In the genomic region with DNA sequence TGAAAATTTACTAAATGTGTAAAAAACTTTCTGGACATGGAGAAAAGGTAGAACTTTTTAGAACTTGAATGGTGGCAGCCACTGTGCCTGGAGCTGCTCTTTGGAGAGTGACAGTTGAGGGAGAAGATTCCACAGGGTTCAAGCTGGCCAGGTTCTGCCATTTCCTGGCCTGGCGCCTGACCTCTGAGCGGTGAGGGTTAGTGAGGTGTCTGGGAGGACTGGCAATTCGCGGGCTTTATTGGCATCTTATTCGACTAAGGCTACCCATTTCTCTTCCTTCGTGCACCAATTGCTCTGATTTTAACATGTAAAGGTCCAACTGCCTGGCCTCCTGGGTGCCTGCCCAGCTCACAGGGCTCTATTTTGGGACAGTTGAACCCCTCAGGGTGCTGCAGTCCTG, we compare ENCODE assay signal across 12 cellular contexts. TPM values are rescaled to one million over a fixed set of nuclear protein-coding genes. Genes with fewer than 3 reads are reported as not detected.
DNase-seq lines count a peak whose midpoint lies in the region; ATAC-seq, FAIRE-seq and TF ChIP-seq lines count a peak whose summit lies in the region.
"Had no signal": no experiment of that assay in that cellular context is flagged by ENCODE, and none has a peak within 500 bp of the region (broad histone marks: within the 10 kb centered on the region; RNA-seq: fewer than 3 reads in every experiment).

No MANE protein-coding gene starts in this region.

- peaks cover 9% of the 10 kb centered on the region for H3K79me2 ChIP-seq in GM23338 (replicated peaks; ENCODE audit: insufficient read depth)

- peaks cover 71% of the 10 kb centered on the region for H3K4me1 ChIP-seq in GM23338 (ENCODE audit: insufficient read depth)
- peaks cover 23 to 47% of the 10 kb centered on the region in 2 donors for H3K4me1 ChIP-seq in ascending aorta
- peaks cover 0 to 7% of the 10 kb centered on the region in 2 donors for H3K4me1 ChIP-seq in kidney (ENCODE audit: control insufficient read depth in 1 of 2, insufficient read depth in 1 of 2, low read depth in 1 of 2, low read length in 2 of 2)
- H3K4me1 ChIP-seq in stomach: peaks cover 44 to 83% (median 61%) of the 10 kb centered on the region in 4 donors

- no peak for TF ChIP-seq POLR2A in stomach (IDR thresholded peaks at IDR 0.05)

- no peak overlapping the region for H2AFZ ChIP-seq in GM23338

- peaks cover 7% of the 10 kb centered on the region; the same call in 1 of the 2 replicates for H4K20me1 ChIP-seq in GM23338 (replicated peaks; ENCODE audit: insufficient read depth)

- H3K27me3 ChIP-seq in GM23338 (ENCODE audit: insufficient read depth): peaks cover 34% of the 10 kb centered on the region
- no peaks in the 10 kb centered on the region for H3K27me3 ChIP-seq in ascending aorta
- H3K27me3 ChIP-seq in stomach: peaks cover 0 to 12% (median 0%) of the 10 kb centered on the region in 3 donors

- H3K4me2 ChIP-seq in GM23338: peak overlapping the region; percentile 99

- H3K9me2 ChIP-seq in GM23338 (ENCODE audit: insufficient read depth): no peaks in the 10 kb centered on the region

- H3K9ac ChIP-seq in kidney (ENCODE audit: low read length in 2 of 2): peak overlapping the region in 1 of 2 donors; percentile 43

- DNase-seq in GM23338 (ENCODE audit: low spot score): no peak
- no peak for DNase-seq in ascending aorta (ENCODE audit: low spot score in 2 of 2)
- peak; percentile 18 for DNase-seq in kidney
- DNase-seq in stomach: no peak
- no peak for DNase-seq in AG20443 (ENCODE audit: low spot score)
- no peak for DNase-seq in activated T-helper 1 cell treated with anti-CD3 and anti-CD28 coated beads, Interleukin-12 subunit alpha, Interleukin-12 subunit beta, Interleukin-2, Interleukin-4 antibody, amounts not matched to agents 30 ng/mL and 10 ng/mL and 1 ng/mL, durations not matched to agents 14 hours and 24 hours and 36 hours (ENCODE audit: low spot score)
- no peak for DNase-seq in AML-193 (lab: John Stamatoyannopoulos, UW)
- DNase-seq: activated CD4-positive, alpha-beta T cell treated with anti-CD3 and anti-CD28 coated beads, Interleukin-2, amount 10 ng/mL, durations not matched to agents 7 days and 5 days; activated effector memory CD4-positive, alpha-beta T cell treated with Interleukin-2 at 50 U/mL for 16 hours; cerebellar nuclear complex; NCI-H748 treated with DMSO at 0.1 percent for 48 hours had no signal

- H3K4me3 ChIP-seq in GM23338: peak overlapping the region; percentile 45
- H3K4me3 ChIP-seq in ascending aorta: peak overlapping the region; percentile 66 to 80
- peak overlapping the region; percentile 36 to 63 for H3K4me3 ChIP-seq in kidney (ENCODE audit: low read length in 2 of 2)
- peak overlapping the region; percentile 45 to 59 (median 50) for H3K4me3 ChIP-seq in stomach

- no peaks in the 10 kb centered on the region for H3K9me3 ChIP-seq in ascending aorta
- no peaks in the 10 kb centered on the region for H3K9me3 ChIP-seq in kidney (ENCODE audit: control insufficient read depth in 1 of 2, low read length in 2 of 2)
- no peaks in the 10 kb centered on the region for H3K9me3 ChIP-seq in stomach

- 0 out of 2 replicates have a peak, but pooled peaks cover 18% of the 10 kb centered on the region for H3F3A ChIP-seq in GM23338 (replicated peaks; ENCODE audit: low read depth)

- H3K36me3 ChIP-seq in GM23338 (ENCODE audit: insufficient read depth) (no peaks in the 10 kb centered on the region), ascending aorta (peaks cover 0 to 3% of the 10 kb centered on the region in 2 donors), kidney (ENCODE audit: control insufficient read depth in 1 of 2, insufficient read depth in 2 of 2, low read length in 2 of 2) (no peaks in the 10 kb centered on the region), stomach (peaks cover 0 to 9% (median 0%) of the 10 kb centered on the region in 4 donors)

- WGBS in stomach, 5 donors: 71 to 83% (median 80%) methylated on average over 6 of the region's 6 CpGs

- H3K27ac ChIP-seq in GM23338 (ENCODE audit: low read depth) (no peak overlapping the region), ascending aorta (peak overlapping the region in 1 of 2 donors; percentile 15), kidney (ENCODE audit: low read depth in 2 of 2, low read length in 2 of 2) (no peak overlapping the region), stomach (no peak overlapping the region)

- peaks cover 87% of the 10 kb centered on the region for H3K4me1 Mint-ChIP-seq in GM23338
- no peaks in the 10 kb centered on the region for H3K4me1 Mint-ChIP-seq in activated T-helper 17 cell treated with anti-CD3 and anti-CD28 coated beads, Interleukin-2, amount 50 U/mL, for 72 hours
- H3K4me1 Mint-ChIP-seq in activated T-helper 1 cell treated with anti-CD3 and anti-CD28 coated beads, Interleukin-12 subunit alpha, Interleukin-12 subunit beta, Interleukin-2, Interleukin-4 antibody, amounts not matched to agents 30 ng/mL and 10 ng/mL and 1 ng/mL, durations not matched to agents 14 hours and 24 hours and 36 hours (ENCODE audit: low read depth): peaks cover 4% of the 10 kb centered on the region

- H3K4me3 Mint-ChIP-seq in GM23338: peak overlapping the region; percentile 64
- no peak overlapping the region for H3K4me3 Mint-ChIP-seq in activated T-helper 17 cell treated with anti-CD3 and anti-CD28 coated beads, Interleukin-2, amount 50 U/mL, for 72 hours
- H3K4me3 Mint-ChIP-seq in activated T-helper 1 cell treated with anti-CD3 and anti-CD28 coated beads, Interleukin-12 subunit alpha, Interleukin-12 subunit beta, Interleukin-2, Interleukin-4 antibody, amounts not matched to agents 30 ng/mL and 10 ng/mL and 1 ng/mL, durations not matched to agents 14 hours and 24 hours and 36 hours: no peak overlapping the region
- H3K4me3 Mint-ChIP-seq: activated CD4-positive, alpha-beta T cell treated with anti-CD3 and anti-CD28 coated beads, Interleukin-2, amount 10 ng/mL, durations not matched to agents 7 days and 5 days had no signal

- no peak for TF ChIP-seq CTCF in GM23338 (conservative IDR thresholded peaks at IDR 0.05; ENCODE audit: low read depth in 2 of 2)
- TF ChIP-seq CTCF in ascending aorta (IDR thresholded peaks at IDR 0.05): no peak
- TF ChIP-seq CTCF in kidney (IDR thresholded peaks at IDR 0.05; ENCODE audit: borderline replicate concordance, extremely low read depth, insufficient read depth): no peak
- no peak for TF ChIP-seq CTCF in stomach (IDR thresholded peaks at IDR 0.05)

- TF ChIP-seq EP300 in stomach (IDR thresholded peaks at IDR 0.05): no peak

- no peak overlapping the region for H3K27ac Mint-ChIP-seq in GM23338
- H3K27ac Mint-ChIP-seq in activated T-helper 17 cell treated with anti-CD3 and anti-CD28 coated beads, Interleukin-2, amount 50 U/mL, for 72 hours: no peak overlapping the region
- H3K27ac Mint-ChIP-seq in activated T-helper 1 cell treated with anti-CD3 and anti-CD28 coated beads, Interleukin-12 subunit alpha, Interleukin-12 subunit beta, Interleukin-2, Interleukin-4 antibody, amounts not matched to agents 30 ng/mL and 10 ng/mL and 1 ng/mL, durations not matched to agents 14 hours and 24 hours and 36 hours: no peak overlapping the region
- H3K27ac Mint-ChIP-seq: activated CD4-positive, alpha-beta T cell treated with anti-CD3 and anti-CD28 coated beads, Interleukin-2, amount 10 ng/mL, durations not matched to agents 7 days and 5 days had no signal

- intact Hi-C loops in ascending aorta (cut with DNase I) (no loop called here), kidney (cut with DNase I) (no loop called here), stomach (cut with DNase I; ENCODE audit: low total_unique reads) (loop anchor here (10.0 kb wide), 1 partner anchor 190 kb away; no protein-coding TSS in a partner anchor)
- intact Hi-C loops in activated T-helper 1 cell treated with anti-CD3 and anti-CD28 coated beads, Interleukin-12 subunit alpha, Interleukin-12 subunit beta, Interleukin-2, Interleukin-4 antibody, amounts not matched to agents 30 ng/mL and 10 ng/mL and 1 ng/mL, durations not matched to agents 14 hours and 24 hours and 36 hours (cut with micrococcal nuclease): no loop called here

- H3K9me3 Mint-ChIP-seq in GM23338: peaks cover 3% of the 10 kb centered on the region; the same call in 1 of the 3 replicates
- H3K9me3 Mint-ChIP-seq in activated T-helper 17 cell treated with anti-CD3 and anti-CD28 coated beads, Interleukin-2, amount 50 U/mL, for 72 hours: no peaks in the 10 kb centered on the region
- H3K9me3 Mint-ChIP-seq in activated T-helper 1 cell treated with anti-CD3 and anti-CD28 coated beads, Interleukin-12 subunit alpha, Interleukin-12 subunit beta, Interleukin-2, Interleukin-4 antibody, amounts not matched to agents 30 ng/mL and 10 ng/mL and 1 ng/mL, durations not matched to agents 14 hours and 24 hours and 36 hours: no peaks in the 10 kb centered on the region
- H3K9me3 Mint-ChIP-seq: activated CD4-positive, alpha-beta T cell treated with anti-CD3 and anti-CD28 coated beads, Interleukin-2, amount 10 ng/mL, durations not matched to agents 7 days and 5 days had no signal

- H3K36me3 Mint-ChIP-seq in GM23338 (ENCODE audit: low read depth): peaks cover 31% of the 10 kb centered on the region
- no peaks in the 10 kb centered on the region for H3K36me3 Mint-ChIP-seq in activated T-helper 17 cell treated with anti-CD3 and anti-CD28 coated beads, Interleukin-2, amount 50 U/mL, for 72 hours (ENCODE audit: low read depth)
- H3K36me3 Mint-ChIP-seq in activated T-helper 1 cell treated with anti-CD3 and anti-CD28 coated beads, Interleukin-12 subunit alpha, Interleukin-12 subunit beta, Interleukin-2, Interleukin-4 antibody, amounts not matched to agents 30 ng/mL and 10 ng/mL and 1 ng/mL, durations not matched to agents 14 hours and 24 hours and 36 hours (ENCODE audit: low read depth): no peaks in the 10 kb centered on the region

- no peak for ATAC-seq in GM23338
- ATAC-seq in activated T-helper 17 cell treated with anti-CD3 and anti-CD28 coated beads, Interleukin-2, amount 50 U/mL, for 72 hours (replicated peaks): no peak

- H3K27me3 Mint-ChIP-seq in GM23338 (ENCODE audit: insufficient read depth, low read depth, poor library complexity): peaks cover 31% of the 10 kb centered on the region
- peaks cover 5% of the 10 kb centered on the region for H3K27me3 Mint-ChIP-seq in activated T-helper 17 cell treated with anti-CD3 and anti-CD28 coated beads, Interleukin-2, amount 50 U/mL, for 72 hours
- peaks cover 20% of the 10 kb centered on the region for H3K27me3 Mint-ChIP-seq in activated T-helper 1 cell treated with anti-CD3 and anti-CD28 coated beads, Interleukin-12 subunit alpha, Interleukin-12 subunit beta, Interleukin-2, Interleukin-4 antibody, amounts not matched to agents 30 ng/mL and 10 ng/mL and 1 ng/mL, durations not matched to agents 14 hours and 24 hours and 36 hours (ENCODE audit: insufficient read depth)

- no peak for FAIRE-seq in kidney (lab: Jason Lieb, UNC)

RNA-seq across cellular contexts. Expression of a gene that starts 2.4 kb away (rescaled TPM):
- 2.9 and 4.2 TPM in 2 replicates for total RNA-seq in GM23338 (2014; rRNA removed; shearing (Covaris generic))
- 7.9 and 8.4 TPM in 2 replicates for polyA plus RNA-seq in GM23338 (2016; fragmentation: Nextera tagmentation; extraction: Ambion mirVana)
- 64.4 TPM for total RNA-seq in ascending aorta
- total RNA-seq in kidney: 3.7 TPM
- 4.5 TPM for polyA plus RNA-seq in kidney (ENCODE audit: insufficient read depth, low read depth, low replicate concordance)
- 1 to 10 TPM in 2 of 5 donors, under 1 TPM in 1, not detected in 2; 0.37 to 7.1 (median 3.2) TPM for total RNA-seq in stomach
- 1 to 10 TPM in 2 of 3 donors, under 1 TPM in 1; 0.61 to 3.5 (median 2.2) TPM for polyA plus RNA-seq in stomach
- under 1 TPM in 1 of 2 donors, not detected in 1; 0.34 TPM for total RNA-seq in activated T-helper 17 cell treated with anti-CD3 and anti-CD28 coated beads, Interleukin-2, amount 50 U/mL, for 72 hours
- total RNA-seq in activated T-helper 1 cell treated with anti-CD3 and anti-CD28 coated beads, Interleukin-12 subunit alpha, Interleukin-12 subunit beta, Interleukin-2, Interleukin-4 antibody, amounts not matched to agents 30 ng/mL and 10 ng/mL and 1 ng/mL, durations not matched to agents 14 hours and 24 hours and 36 hours: 3.5 and 3.9 TPM in 2 replicates

RNA-seq across cellular contexts. Expression of a gene that starts 49.0 kb away (rescaled TPM):
- total RNA-seq in GM23338 (2014; rRNA removed; shearing (Covaris generic)): 211 and 279 TPM in 2 replicates
- polyA plus RNA-seq in GM23338 (2016; fragmentation: Nextera tagmentation; extraction: Ambion mirVana) (153 and 155 TPM in 2 replicates), kidney (ENCODE audit: insufficient read depth, low read depth, low replicate concordance) (70.7 TPM), stomach (10 to 100 TPM; 32.8 to 57.0 (median 41.7) TPM)
- total RNA-seq in ascending aorta (77.0 TPM), kidney (89.2 TPM), stomach (100 to 1,000 TPM in 3 of 5 donors, 10 to 100 TPM in 2; 29.5 to 317 (median 138) TPM)
- total RNA-seq in activated T-helper 17 cell treated with anti-CD3 and anti-CD28 coated beads, Interleukin-2, amount 50 U/mL, for 72 hours: 10 to 100 TPM; 59.8 to 65.0 TPM
- 58.7 and 60.3 TPM in 2 replicates for total RNA-seq in activated T-helper 1 cell treated with anti-CD3 and anti-CD28 coated beads, Interleukin-12 subunit alpha, Interleukin-12 subunit beta, Interleukin-2, Interleukin-4 antibody, amounts not matched to agents 30 ng/mL and 10 ng/mL and 1 ng/mL, durations not matched to agents 14 hours and 24 hours and 36 hours
